In the genomic region with DNA sequence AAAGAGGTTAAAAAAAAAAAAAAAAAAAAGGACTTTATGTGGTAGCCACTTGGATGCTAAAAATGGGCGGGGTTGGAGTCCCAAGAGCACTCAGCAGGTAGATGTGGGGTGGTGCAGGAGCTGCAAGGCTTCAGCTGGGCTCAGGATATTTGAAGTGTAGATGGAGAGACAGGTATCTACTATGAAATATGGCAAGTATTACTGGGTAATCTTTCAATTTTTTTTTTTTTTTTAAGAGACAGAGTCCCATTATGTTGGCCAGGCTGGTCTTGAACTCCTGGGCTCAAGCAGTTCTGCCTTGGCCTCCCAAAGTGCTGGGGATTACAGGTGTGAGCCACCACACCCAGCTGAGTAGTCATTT, we compare ENCODE assay signal across 1 cellular context.
TF ChIP-seq lines count a peak whose summit lies in the region.

No MANE protein-coding gene starts in this region.

TF ChIP-seq in HepG2, 621 proteins besides CTCF, POLR2A, EP300 and RAD21:
- TF ChIP-seq RBFOX2 (IDR thresholded peaks at IDR 0.05; ENCODE audit: low read depth, low read length) (peak; percentile 53; the same call in 1 of the 2 replicates), ZNF792 (CRISPR knock-in tag; IDR thresholded peaks at IDR 0.05) (no peak), ZBTB34 (CRISPR knock-in tag; IDR thresholded peaks at IDR 0.05) (no peak), ZNF720 (CRISPR knock-in tag; IDR thresholded peaks at IDR 0.05) (no peak), ZNF570 (CRISPR knock-in tag; IDR thresholded peaks at IDR 0.05; ENCODE audit: borderline replicate concordance) (no peak), MAZ (IDR thresholded peaks at IDR 0.05; ENCODE audit: borderline replicate concordance, low read depth, low read length) (no peak), MAZ (CRISPR knock-in tag; IDR thresholded peaks at IDR 0.05; ENCODE audit: low read depth) (no peak), ZNF839 (CRISPR knock-in tag; IDR thresholded peaks at IDR 0.05; ENCODE audit: borderline replicate concordance) (no peak), ZNF460 (CRISPR knock-in tag; IDR thresholded peaks at IDR 0.05; ENCODE audit: borderline replicate concordance) (0 out of 2 replicates have a peak, but pooled peaks have one; percentile 20), POLR2G (IDR thresholded peaks at IDR 0.05; ENCODE audit: low read depth, low read length) (peak; percentile 14; the same call in 1 of the 2 replicates), ARNT2 (CRISPR knock-in tag; IDR thresholded peaks at IDR 0.05; ENCODE audit: low read depth) (0 out of 2 replicates have a peak, but pooled peaks have one; percentile 5), AGO2 (optimal IDR thresholded peaks at IDR 0.05; ENCODE audit: low read depth, low read length) (peak; percentile 56)
- TF ChIP-seq, protein P1, sequence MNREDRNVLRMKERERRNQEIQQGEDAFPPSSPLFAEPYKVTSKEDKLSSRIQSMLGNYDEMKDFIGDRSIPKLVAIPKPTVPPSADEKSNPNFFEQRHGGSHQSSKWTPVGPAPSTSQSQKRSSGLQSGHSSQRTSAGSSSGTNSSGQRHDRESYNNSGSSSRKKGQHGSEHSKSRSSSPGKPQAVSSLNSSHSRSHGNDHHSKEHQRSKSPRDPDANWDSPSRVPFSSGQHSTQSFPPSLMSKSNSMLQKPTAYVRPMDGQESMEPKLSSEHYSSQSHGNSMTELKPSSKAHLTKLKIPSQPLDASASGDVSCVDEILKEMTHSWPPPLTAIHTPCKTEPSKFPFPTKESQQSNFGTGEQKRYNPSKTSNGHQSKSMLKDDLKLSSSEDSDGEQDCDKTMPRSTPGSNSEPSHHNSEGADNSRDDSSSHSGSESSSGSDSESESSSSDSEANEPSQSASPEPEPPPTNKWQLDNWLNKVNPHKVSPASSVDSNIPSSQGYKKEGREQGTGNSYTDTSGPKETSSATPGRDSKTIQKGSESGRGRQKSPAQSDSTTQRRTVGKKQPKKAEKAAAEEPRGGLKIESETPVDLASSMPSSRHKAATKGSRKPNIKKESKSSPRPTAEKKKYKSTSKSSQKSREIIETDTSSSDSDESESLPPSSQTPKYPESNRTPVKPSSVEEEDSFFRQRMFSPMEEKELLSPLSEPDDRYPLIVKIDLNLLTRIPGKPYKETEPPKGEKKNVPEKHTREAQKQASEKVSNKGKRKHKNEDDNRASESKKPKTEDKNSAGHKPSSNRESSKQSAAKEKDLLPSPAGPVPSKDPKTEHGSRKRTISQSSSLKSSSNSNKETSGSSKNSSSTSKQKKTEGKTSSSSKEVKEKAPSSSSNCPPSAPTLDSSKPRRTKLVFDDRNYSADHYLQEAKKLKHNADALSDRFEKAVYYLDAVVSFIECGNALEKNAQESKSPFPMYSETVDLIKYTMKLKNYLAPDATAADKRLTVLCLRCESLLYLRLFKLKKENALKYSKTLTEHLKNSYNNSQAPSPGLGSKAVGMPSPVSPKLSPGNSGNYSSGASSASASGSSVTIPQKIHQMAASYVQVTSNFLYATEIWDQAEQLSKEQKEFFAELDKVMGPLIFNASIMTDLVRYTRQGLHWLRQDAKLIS (CRISPR knock-in tag; IDR thresholded peaks at IDR 0.05) = no peak
